In the genomic region with DNA sequence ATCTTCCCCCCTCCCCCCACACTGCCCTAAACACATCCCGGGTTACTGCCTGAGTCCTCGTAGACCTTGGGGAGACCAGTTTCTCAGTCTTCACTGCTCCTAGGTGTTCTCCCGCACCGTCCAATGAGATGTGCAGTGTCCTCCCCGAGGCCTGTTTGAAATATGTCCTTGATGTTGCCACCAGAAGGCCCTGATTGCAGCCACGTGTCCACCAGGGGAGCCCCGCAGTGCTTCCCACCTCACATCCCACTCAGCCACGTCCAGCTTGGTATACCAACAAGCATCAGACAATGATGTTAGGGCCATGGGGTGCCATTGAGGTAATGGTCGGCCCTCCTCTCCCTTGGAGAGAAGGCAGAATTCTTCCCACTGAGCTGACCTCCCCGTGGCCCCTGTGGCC, we compare ENCODE assay signal across 2 cellular contexts.
TF ChIP-seq lines count a peak whose summit lies in the region.

No MANE protein-coding gene starts in this region.

TF ChIP-seq in GM23338, 12 proteins besides CTCF, POLR2A, EP300 and RAD21 (continued from another document):
- TF ChIP-seq, protein P1, sequence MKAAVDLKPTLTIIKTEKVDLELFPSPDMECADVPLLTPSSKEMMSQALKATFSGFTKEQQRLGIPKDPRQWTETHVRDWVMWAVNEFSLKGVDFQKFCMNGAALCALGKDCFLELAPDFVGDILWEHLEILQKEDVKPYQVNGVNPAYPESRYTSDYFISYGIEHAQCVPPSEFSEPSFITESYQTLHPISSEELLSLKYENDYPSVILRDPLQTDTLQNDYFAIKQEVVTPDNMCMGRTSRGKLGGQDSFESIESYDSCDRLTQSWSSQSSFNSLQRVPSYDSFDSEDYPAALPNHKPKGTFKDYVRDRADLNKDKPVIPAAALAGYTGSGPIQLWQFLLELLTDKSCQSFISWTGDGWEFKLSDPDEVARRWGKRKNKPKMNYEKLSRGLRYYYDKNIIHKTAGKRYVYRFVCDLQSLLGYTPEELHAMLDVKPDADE (IDR thresholded peaks at IDR 0.05), result no peak
- no peak for TF ChIP-seq ZNF331 (CRISPR knock-in tag; IDR thresholded peaks at IDR 0.05; ENCODE audit: low read depth)
- TF ChIP-seq, protein P2, sequence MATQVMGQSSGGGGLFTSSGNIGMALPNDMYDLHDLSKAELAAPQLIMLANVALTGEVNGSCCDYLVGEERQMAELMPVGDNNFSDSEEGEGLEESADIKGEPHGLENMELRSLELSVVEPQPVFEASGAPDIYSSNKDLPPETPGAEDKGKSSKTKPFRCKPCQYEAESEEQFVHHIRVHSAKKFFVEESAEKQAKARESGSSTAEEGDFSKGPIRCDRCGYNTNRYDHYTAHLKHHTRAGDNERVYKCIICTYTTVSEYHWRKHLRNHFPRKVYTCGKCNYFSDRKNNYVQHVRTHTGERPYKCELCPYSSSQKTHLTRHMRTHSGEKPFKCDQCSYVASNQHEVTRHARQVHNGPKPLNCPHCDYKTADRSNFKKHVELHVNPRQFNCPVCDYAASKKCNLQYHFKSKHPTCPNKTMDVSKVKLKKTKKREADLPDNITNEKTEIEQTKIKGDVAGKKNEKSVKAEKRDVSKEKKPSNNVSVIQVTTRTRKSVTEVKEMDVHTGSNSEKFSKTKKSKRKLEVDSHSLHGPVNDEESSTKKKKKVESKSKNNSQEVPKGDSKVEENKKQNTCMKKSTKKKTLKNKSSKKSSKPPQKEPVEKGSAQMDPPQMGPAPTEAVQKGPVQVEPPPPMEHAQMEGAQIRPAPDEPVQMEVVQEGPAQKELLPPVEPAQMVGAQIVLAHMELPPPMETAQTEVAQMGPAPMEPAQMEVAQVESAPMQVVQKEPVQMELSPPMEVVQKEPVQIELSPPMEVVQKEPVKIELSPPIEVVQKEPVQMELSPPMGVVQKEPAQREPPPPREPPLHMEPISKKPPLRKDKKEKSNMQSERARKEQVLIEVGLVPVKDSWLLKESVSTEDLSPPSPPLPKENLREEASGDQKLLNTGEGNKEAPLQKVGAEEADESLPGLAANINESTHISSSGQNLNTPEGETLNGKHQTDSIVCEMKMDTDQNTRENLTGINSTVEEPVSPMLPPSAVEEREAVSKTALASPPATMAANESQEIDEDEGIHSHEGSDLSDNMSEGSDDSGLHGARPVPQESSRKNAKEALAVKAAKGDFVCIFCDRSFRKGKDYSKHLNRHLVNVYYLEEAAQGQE (IDR thresholded peaks at IDR 0.05; ENCODE audit: unreplicated experiment), result no peak
- no peak for TF ChIP-seq ZNF114 (CRISPR knock-in tag; IDR thresholded peaks at IDR 0.05)
- TF ChIP-seq POLR2AphosphoS5 (IDR thresholded peaks at IDR 0.05; ENCODE audit: low read depth), result no peak
- no peak for TF ChIP-seq STAT1 (IDR thresholded peaks at IDR 0.05; ENCODE audit: unreplicated experiment)
- TF ChIP-seq, protein P3, sequence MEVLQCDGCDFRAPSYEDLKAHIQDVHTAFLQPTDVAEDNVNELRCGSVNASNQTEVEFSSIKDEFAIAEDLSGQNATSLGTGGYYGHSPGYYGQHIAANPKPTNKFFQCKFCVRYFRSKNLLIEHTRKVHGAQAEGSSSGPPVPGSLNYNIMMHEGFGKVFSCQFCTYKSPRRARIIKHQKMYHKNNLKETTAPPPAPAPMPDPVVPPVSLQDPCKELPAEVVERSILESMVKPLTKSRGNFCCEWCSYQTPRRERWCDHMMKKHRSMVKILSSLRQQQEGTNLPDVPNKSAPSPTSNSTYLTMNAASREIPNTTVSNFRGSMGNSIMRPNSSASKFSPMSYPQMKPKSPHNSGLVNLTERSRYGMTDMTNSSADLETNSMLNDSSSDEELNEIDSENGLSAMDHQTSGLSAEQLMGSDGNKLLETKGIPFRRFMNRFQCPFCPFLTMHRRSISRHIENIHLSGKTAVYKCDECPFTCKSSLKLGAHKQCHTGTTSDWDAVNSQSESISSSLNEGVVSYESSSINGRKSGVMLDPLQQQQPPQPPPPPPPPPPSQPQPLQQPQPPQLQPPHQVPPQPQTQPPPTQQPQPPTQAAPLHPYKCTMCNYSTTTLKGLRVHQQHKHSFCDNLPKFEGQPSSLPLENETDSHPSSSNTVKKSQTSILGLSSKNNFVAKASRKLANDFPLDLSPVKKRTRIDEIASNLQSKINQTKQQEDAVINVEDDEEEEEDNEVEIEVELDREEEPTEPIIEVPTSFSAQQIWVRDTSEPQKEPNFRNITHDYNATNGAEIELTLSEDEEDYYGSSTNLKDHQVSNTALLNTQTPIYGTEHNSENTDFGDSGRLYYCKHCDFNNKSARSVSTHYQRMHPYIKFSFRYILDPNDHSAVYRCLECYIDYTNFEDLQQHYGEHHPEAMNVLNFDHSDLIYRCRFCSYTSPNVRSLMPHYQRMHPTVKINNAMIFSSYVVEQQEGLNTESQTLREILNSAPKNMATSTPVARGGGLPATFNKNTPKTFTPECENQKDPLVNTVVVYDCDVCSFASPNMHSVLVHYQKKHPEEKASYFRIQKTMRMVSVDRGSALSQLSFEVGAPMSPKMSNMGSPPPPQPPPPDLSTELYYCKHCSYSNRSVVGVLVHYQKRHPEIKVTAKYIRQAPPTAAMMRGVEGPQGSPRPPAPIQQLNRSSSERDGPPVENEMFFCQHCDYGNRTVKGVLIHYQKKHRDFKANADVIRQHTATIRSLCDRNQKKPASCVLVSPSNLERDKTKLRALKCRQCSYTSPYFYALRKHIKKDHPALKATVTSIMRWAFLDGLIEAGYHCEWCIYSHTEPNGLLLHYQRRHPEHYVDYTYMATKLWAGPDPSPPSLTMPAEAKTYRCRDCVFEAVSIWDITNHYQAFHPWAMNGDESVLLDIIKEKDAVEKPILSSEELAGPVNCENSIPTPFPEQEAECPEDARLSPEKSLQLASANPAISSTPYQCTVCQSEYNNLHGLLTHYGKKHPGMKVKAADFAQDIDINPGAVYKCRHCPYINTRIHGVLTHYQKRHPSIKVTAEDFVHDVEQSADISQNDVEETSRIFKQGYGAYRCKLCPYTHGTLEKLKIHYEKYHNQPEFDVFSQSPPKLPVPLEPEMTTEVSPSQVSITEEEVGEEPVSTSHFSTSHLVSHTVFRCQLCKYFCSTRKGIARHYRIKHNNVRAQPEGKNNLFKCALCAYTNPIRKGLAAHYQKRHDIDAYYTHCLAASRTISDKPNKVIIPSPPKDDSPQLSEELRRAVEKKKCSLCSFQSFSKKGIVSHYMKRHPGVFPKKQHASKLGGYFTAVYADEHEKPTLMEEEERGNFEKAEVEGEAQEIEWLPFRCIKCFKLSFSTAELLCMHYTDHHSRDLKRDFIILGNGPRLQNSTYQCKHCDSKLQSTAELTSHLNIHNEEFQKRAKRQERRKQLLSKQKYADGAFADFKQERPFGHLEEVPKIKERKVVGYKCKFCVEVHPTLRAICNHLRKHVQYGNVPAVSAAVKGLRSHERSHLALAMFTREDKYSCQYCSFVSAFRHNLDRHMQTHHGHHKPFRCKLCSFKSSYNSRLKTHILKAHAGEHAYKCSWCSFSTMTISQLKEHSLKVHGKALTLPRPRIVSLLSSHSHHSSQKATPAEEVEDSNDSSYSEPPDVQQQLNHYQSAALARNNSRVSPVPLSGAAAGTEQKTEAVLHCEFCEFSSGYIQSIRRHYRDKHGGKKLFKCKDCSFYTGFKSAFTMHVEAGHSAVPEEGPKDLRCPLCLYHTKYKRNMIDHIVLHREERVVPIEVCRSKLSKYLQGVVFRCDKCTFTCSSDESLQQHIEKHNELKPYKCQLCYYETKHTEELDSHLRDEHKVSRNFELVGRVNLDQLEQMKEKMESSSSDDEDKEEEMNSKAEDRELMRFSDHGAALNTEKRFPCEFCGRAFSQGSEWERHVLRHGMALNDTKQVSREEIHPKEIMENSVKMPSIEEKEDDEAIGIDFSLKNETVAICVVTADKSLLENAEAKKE (CRISPR knock-in tag; IDR thresholded peaks at IDR 0.05), result no peak

TF ChIP-seq in H1, 55 proteins besides CTCF, POLR2A, EP300 and RAD21:
- TF ChIP-seq POU5F1 (IDR thresholded peaks at IDR 0.05; ENCODE audit: low read depth, low read length), result no peak
- no peak for TF ChIP-seq JUND (IDR thresholded peaks at IDR 0.05; ENCODE audit: low read length)
- TF ChIP-seq SAP30 (IDR thresholded peaks at IDR 0.05; ENCODE audit: insufficient read depth, insufficient replicate concordance, low read length), result no peak
- no peak for TF ChIP-seq CTBP2 (IDR thresholded peaks at IDR 0.05; ENCODE audit: borderline replicate concordance, insufficient read depth, insufficient read length, low read length)
- TF ChIP-seq NANOG (IDR thresholded peaks at IDR 0.05; ENCODE audit: insufficient read depth, low read depth, low read length, poor library complexity, severe bottlenecking), result no peak
- TF ChIP-seq YY1 (IDR thresholded peaks at IDR 0.05; ENCODE audit: low read depth, low read length), result no peak
